Comparison of ENCODE assay signal across 2 cellular contexts in genomic region chr1:8767006-8767405, GRCh38.
TF ChIP-seq lines count a peak whose summit lies in the region.

No MANE protein-coding gene starts in this region.

TF ChIP-seq in K562, 482 proteins besides CTCF, POLR2A, EP300 and RAD21:
- TF ChIP-seq ETV6 (IDR thresholded peaks at IDR 0.05; ENCODE audit: borderline replicate concordance in 1 of 2, low read depth in 2 of 2, low read length in 1 of 2) (no peak), ETV6 (CRISPR knock-in tag; IDR thresholded peaks at IDR 0.05; ENCODE audit: borderline replicate concordance) (no peak), ATF3 (IDR thresholded peaks at IDR 0.05) (peak; percentile 21; the same call in 1 of the 2 replicates), ATF3 (CRISPR knock-in tag; conservative IDR thresholded peaks at IDR 0.05) (no peak)
TF ChIP-seq in K562: peak in this region for 1.

TF ChIP-seq in endothelial cell of umbilical vein, 7 proteins besides CTCF, POLR2A, EP300 and RAD21:
- TF ChIP-seq JUN (IDR thresholded peaks at IDR 0.05; ENCODE audit: borderline replicate concordance, insufficient read depth, insufficient read length, low read depth) (peak; percentile 71), POLR2AphosphoS5 (IDR thresholded peaks at IDR 0.05; ENCODE audit: insufficient read depth, low read depth, low read length) (no peak), GATA2 (IDR thresholded peaks at IDR 0.05; ENCODE audit: insufficient read depth, insufficient read length, low read depth, low read length) (no peak), FOS (IDR thresholded peaks at IDR 0.05; ENCODE audit: borderline replicate concordance, insufficient read depth, low read length) (peak; percentile 37)
